In genomic region chr2:119109823-119110222, GRCh38 we compare ENCODE assay signal across 2 cellular contexts.
TF ChIP-seq lines count a peak whose summit lies in the region.

No MANE protein-coding gene starts in this region.

TF ChIP-seq in HEK293, 187 proteins besides CTCF, POLR2A, EP300 and RAD21:
- no peak for TF ChIP-seq ZNF175 (tag by site-specific recombination; IDR thresholded peaks at IDR 0.05)
- no peak for TF ChIP-seq ZNF37A (tag by site-specific recombination; IDR thresholded peaks at IDR 0.05)
- TF ChIP-seq ZNF521 (tag by site-specific recombination; IDR thresholded peaks at IDR 0.05) = no peak
- TF ChIP-seq ZNF707 (tag by site-specific recombination; IDR thresholded peaks at IDR 0.05) = no peak
- no peak for TF ChIP-seq HIC1 (tag by site-specific recombination; IDR thresholded peaks at IDR 0.05)
- peak; percentile 49; the same call in 1 of the 2 replicates for TF ChIP-seq SP7 (tag by site-specific recombination; IDR thresholded peaks at IDR 0.05)
- peak; percentile 76 for TF ChIP-seq GLIS1 (tag by site-specific recombination; IDR thresholded peaks at IDR 0.05)
- peak; percentile 51 for TF ChIP-seq ZIC2 (tag by site-specific recombination; IDR thresholded peaks at IDR 0.05)
- no peak for TF ChIP-seq ZNF660 (tag by site-specific recombination; IDR thresholded peaks at IDR 0.05)

TF ChIP-seq in H1, 55 proteins besides CTCF, POLR2A, EP300 and RAD21:
- peak; percentile 10; the same call in 1 of the 2 replicates for TF ChIP-seq MAFK (IDR thresholded peaks at IDR 0.05; ENCODE audit: low read depth, low read length)
- 0 out of 2 replicates have a peak, but pooled peaks have one; percentile 29 for TF ChIP-seq CEBPB (IDR thresholded peaks at IDR 0.05; ENCODE audit: low read depth, low read length)
- TF ChIP-seq BACH1 (IDR thresholded peaks at IDR 0.05; ENCODE audit: low read length) = peak; percentile 71; the same call in 1 of the 2 replicates
- TF ChIP-seq SP1 (IDR thresholded peaks at IDR 0.05; ENCODE audit: low read depth, low read length) = no peak
